Comparison of ENCODE assay signal across 33 cellular contexts in genomic region chr16:26688699-26689098, GRCh38.
"Had no signal": no experiment of that assay in that cellular context is flagged by ENCODE, and none has a peak within 500 bp of the region (broad histone marks: within the 10 kb centered on the region; RNA-seq: fewer than 3 reads in every experiment).

No MANE protein-coding gene starts in this region.

- H3K36me3 ChIP-seq: adrenal gland, SJCRH30, WERI-Rb-1 had no signal

- H3K27ac ChIP-seq: adrenal gland, KMS-11, SJCRH30, SK-N-MC, WERI-Rb-1 had no signal

- ATAC-seq: activated CD8-positive, alpha-beta T cell treated with anti-CD3 and anti-CD28 coated beads for 36 hours; activated naive CD4-positive, alpha-beta T cell treated with anti-CD3 and anti-CD28 coated beads, Interleukin-2, amount 50 U/mL, for 72 hours; activated T-cell treated with anti-CD3 and anti-CD28 coated beads, Interleukin-2, amount 50 U/mL, for 4 hours; Panc1 had no signal

- H3K4me3 ChIP-seq: adrenal gland, SJCRH30, SK-N-MC had no signal

- DNase-seq: activated CD4-positive, alpha-beta T cell treated with anti-CD3 and anti-CD28 coated beads for 1 hour; activated CD4-positive, alpha-beta T cell treated with anti-CD3 and anti-CD28 coated beads for 48 hours; activated CD4-positive, CD25-positive, alpha-beta regulatory T cell; activated CD8-positive, alpha-beta T cell treated with anti-CD3 and anti-CD28 coated beads for 36 hours; activated gamma-delta T cell treated with Interleukin-2 at 50 U/mL for 16 hours; activated naive CD4-positive, alpha-beta T cell treated with anti-CD3 and anti-CD28 coated beads for 36 hours; activated T-cell treated with anti-CD3 and anti-CD28 coated beads for 4 hours; activated T-cell treated with anti-CD3 and anti-CD28 coated beads, Interleukin-2, amount 50 U/mL, for 4 hours; adrenal gland; central memory CD4-positive, alpha-beta T cell; MM.1S; MV-4-11; NCI-H1092; NCI-H1417; NCI-H146; NCI-H187; NCI-H2029 treated with DMSO at 0.1 percent for 48 hours; NCI-H2107; NCI-H2171; NCI-H510A; NCI-H526; NCI-H748 treated with DMSO at 0.1 percent for 48 hours; SHP77; SJCRH30; T1000; WERI-Rb-1 had no signal

- H3K9me3 ChIP-seq: adrenal gland, SJCRH30 had no signal

- H3K27me3 ChIP-seq: adrenal gland, SJCRH30 had no signal

- H3K27ac Mint-ChIP-seq: activated CD8-positive, alpha-beta T cell treated with anti-CD3 and anti-CD28 coated beads for 36 hours; activated naive CD4-positive, alpha-beta T cell treated with anti-CD3 and anti-CD28 coated beads for 36 hours; activated naive CD4-positive, alpha-beta T cell treated with anti-CD3 and anti-CD28 coated beads, Interleukin-2, amount 50 U/mL, for 72 hours; activated T-helper 1 cell treated with anti-CD3 and anti-CD28 coated beads, Interleukin-12 subunit alpha, Interleukin-12 subunit beta, Interleukin-2, Interleukin-4 antibody, amounts not matched to agents 30 ng/mL and 10 ng/mL and 1 ng/mL, durations not matched to agents 14 hours and 24 hours and 36 hours; brain had no signal

- H3K4me2 ChIP-seq: KMS-11 had no signal

- H3K4me1 ChIP-seq: adrenal gland, SJCRH30 had no signal

- H3K36me3 Mint-ChIP-seq: brain had no signal

- H3K9me3 Mint-ChIP-seq: activated CD8-positive, alpha-beta T cell treated with anti-CD3 and anti-CD28 coated beads for 36 hours; activated naive CD4-positive, alpha-beta T cell treated with anti-CD3 and anti-CD28 coated beads for 36 hours; activated T-cell treated with anti-CD3 and anti-CD28 coated beads, Interleukin-2, amount 50 U/mL, for 4 hours had no signal

- H3K9ac ChIP-seq: KMS-11 had no signal

- FAIRE-seq: bronchial epithelial cell had no signal

- H3K4me3 Mint-ChIP-seq: activated CD8-positive, alpha-beta T cell treated with anti-CD3 and anti-CD28 coated beads for 36 hours; activated naive CD4-positive, alpha-beta T cell treated with anti-CD3 and anti-CD28 coated beads for 36 hours; activated T-cell treated with anti-CD3 and anti-CD28 coated beads, Interleukin-2, amount 50 U/mL, for 4 hours; activated T-helper 1 cell treated with anti-CD3 and anti-CD28 coated beads, Interleukin-12 subunit alpha, Interleukin-12 subunit beta, Interleukin-2, Interleukin-4 antibody, amounts not matched to agents 30 ng/mL and 10 ng/mL and 1 ng/mL, durations not matched to agents 14 hours and 24 hours and 36 hours; brain had no signal
